In the genomic region with DNA sequence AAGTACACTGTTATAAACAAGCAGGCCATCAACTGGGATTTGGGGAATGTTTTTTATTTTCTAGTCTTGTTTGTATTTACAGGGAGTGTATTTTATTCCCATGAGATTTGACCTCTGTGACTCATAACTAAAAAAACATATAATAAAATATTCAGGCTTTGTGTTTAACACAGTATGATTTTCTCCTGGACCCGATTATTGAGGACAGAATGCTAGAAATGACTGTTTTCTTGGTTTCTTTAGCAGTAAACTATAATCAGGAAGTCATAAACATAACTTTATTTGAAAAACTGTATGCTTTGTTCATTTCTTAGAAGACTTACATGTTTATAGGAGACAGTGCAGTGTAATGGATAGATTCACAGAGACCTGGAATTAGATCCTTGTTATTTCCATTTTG, we compare ENCODE assay signal across 8 cellular contexts. TPM values are rescaled to one million over a fixed set of nuclear protein-coding genes. Genes with fewer than 3 reads are reported as not detected.
DNase-seq lines count a peak whose midpoint lies in the region; ATAC-seq, FAIRE-seq and TF ChIP-seq lines count a peak whose summit lies in the region.

No MANE protein-coding gene starts in this region.

- H3K4me1 ChIP-seq in A549, result peaks cover 43% of the 10 kb centered on the region
- peaks cover 27% of the 10 kb centered on the region for H3K4me1 ChIP-seq in GM23248 (ENCODE audit: insufficient read depth)
- H3K4me1 ChIP-seq in right lobe of liver, result peaks cover 0 to 52% (median 11%) of the 10 kb centered on the region in 4 donors
- peaks cover 13 to 21% of the 10 kb centered on the region in 2 donors for H3K4me1 ChIP-seq in thyroid gland

- no peaks in the 10 kb centered on the region for H3K9me2 ChIP-seq in GM23248 (ENCODE audit: insufficient read depth)

- WGBS in A549 (ENCODE audit: missing lambda C conversion rate), result 31% methylated on average over 1 of the region's 1 CpG
- WGBS in GM23248 (ENCODE audit: low coverage in 1 of 2, low lambda C conversion rate in 2 of 2, missing lambda C conversion rate in 2 of 2), 2 experiments, result 4 to 14% methylated on average over 1 of the region's 1 CpG
- 33% methylated on average over 1 of the region's 1 CpG for WGBS in right lobe of liver (ENCODE audit: insufficient coverage, low coverage, low lambda C conversion rate, missing lambda C conversion rate)
- 72 to 82% methylated on average over 1 of the region's 1 CpG for WGBS in thyroid gland, 2 donors

- no peaks in the 10 kb centered on the region for H3K9me3 ChIP-seq in A549
- no peaks in the 10 kb centered on the region for H3K9me3 ChIP-seq in GM23248 (ENCODE audit: low read depth)
- H3K9me3 ChIP-seq in right lobe of liver, result no peaks in the 10 kb centered on the region
- no peaks in the 10 kb centered on the region for H3K9me3 ChIP-seq in thyroid gland

- intact Hi-C loops in right lobe of liver (cut with DNase I) (no loop called here), thyroid gland (cut with DNase I) (no loop called here)

- POLR2A ChIA-PET in A549 (lab: Yijun Ruan, JAX), result no interaction called here

- FAIRE-seq in A549 (lab: Jason Lieb, UNC), result no peak

- TF ChIP-seq CTCF in A549 (IDR thresholded peaks at IDR 0.05) (no peak), right lobe of liver (IDR thresholded peaks at IDR 0.05) (no peak), thyroid gland (IDR thresholded peaks at IDR 0.05) (no peak)

- H3K4me3 Mint-ChIP-seq in activated T-helper 17 cell treated with anti-CD3 and anti-CD28 coated beads, Interleukin-2, amount 50 U/mL, for 72 hours, result peak overlapping the region; percentile 96

- H3K27me3 ChIP-seq in GM23248 (replicated peaks; ENCODE audit: insufficient read depth) (no peaks in the 10 kb centered on the region), right lobe of liver (no peaks in the 10 kb centered on the region), thyroid gland (no peaks in the 10 kb centered on the region)

- H2AFZ ChIP-seq in GM23248, result peak overlapping the region; percentile 46

- H3K4me1 Mint-ChIP-seq in activated T-helper 17 cell treated with anti-CD3 and anti-CD28 coated beads, Interleukin-2, amount 50 U/mL, for 72 hours, result peaks cover 14% of the 10 kb centered on the region

- H3K4me2 ChIP-seq in A549 (peak overlapping the region; percentile 96), GM23248 (ENCODE audit: unreplicated experiment) (peak overlapping the region; percentile 89)

- H3K9ac ChIP-seq in GM23248, result peak overlapping the region; percentile 93; the same call in 1 of the 2 replicates

- H3K4me3 ChIP-seq in A549, result peak overlapping the region; percentile 68
- H3K4me3 ChIP-seq in GM23248, result peak overlapping the region; percentile 92
- peak overlapping the region in 2 of 3 donors; percentile 90 to 91 for H3K4me3 ChIP-seq in right lobe of liver
- no peak overlapping the region for H3K4me3 ChIP-seq in thyroid gland (replicated peaks in 1 of 3)

- no peaks in the 10 kb centered on the region for H3K27me3 Mint-ChIP-seq in activated T-helper 17 cell treated with anti-CD3 and anti-CD28 coated beads, Interleukin-2, amount 50 U/mL, for 72 hours

- no peaks in the 10 kb centered on the region for H3F3A ChIP-seq in GM23248 (ENCODE audit: insufficient read depth)

- no peak for ATAC-seq in A549
- ATAC-seq in activated T-helper 17 cell treated with anti-CD3 and anti-CD28 coated beads, Interleukin-2, amount 50 U/mL, for 72 hours (replicated peaks), result no peak
- no peak for ATAC-seq in right lobe of liver

- TF ChIP-seq RAD21 in A549 (conservative IDR thresholded peaks at IDR 0.05 in 1 of 2, IDR thresholded peaks at IDR 0.05 in 1 of 2), result no peak

- TF ChIP-seq POLR2A in A549 (IDR thresholded peaks at IDR 0.05; ENCODE audit: low read length) (no peak), right lobe of liver (IDR thresholded peaks at IDR 0.05) (no peak), thyroid gland (IDR thresholded peaks at IDR 0.05) (no peak)

- H3K79me2 ChIP-seq in GM23248 (ENCODE audit: insufficient read depth), result peaks cover 58% of the 10 kb centered on the region

- H3K36me3 Mint-ChIP-seq in activated T-helper 17 cell treated with anti-CD3 and anti-CD28 coated beads, Interleukin-2, amount 50 U/mL, for 72 hours (ENCODE audit: low read depth), result peaks cover 39% of the 10 kb centered on the region

- H4K20me1 ChIP-seq in GM23248 (ENCODE audit: insufficient read depth), result no peaks in the 10 kb centered on the region

- DNase-seq in A549 (ENCODE audit: low read depth in 1 of 2, low spot score in 1 of 2), result no peak
- DNase-seq in GM23248, result peak; percentile 40
- DNase-seq in right lobe of liver, result no peak
- DNase-seq in NCI-H2171 (lab: John Stamatoyannopoulos, UW), result no peak
- DNase-seq in OCI-M1 (lab: John Stamatoyannopoulos, UW), result no peak
- no peak for DNase-seq in thyroid gland
- no peak for DNase-seq in AG20443 (ENCODE audit: low spot score)

- no peak overlapping the region for H3K27ac Mint-ChIP-seq in activated T-helper 17 cell treated with anti-CD3 and anti-CD28 coated beads, Interleukin-2, amount 50 U/mL, for 72 hours

- H3K36me3 ChIP-seq in GM23248 (ENCODE audit: low read depth) (peaks cover 19% of the 10 kb centered on the region), right lobe of liver (peaks cover 0 to 9% (median under 1%) of the 10 kb centered on the region in 4 donors), thyroid gland (peaks cover 0 to 17% of the 10 kb centered on the region in 2 donors)

- peak overlapping the region in 1 of 2 experiments; percentile 85; a peak in 1 of 6 replicates for H3K27ac ChIP-seq in A549
- H3K27ac ChIP-seq in GM23248, result no peak overlapping the region
- peak overlapping the region in 2 of 3 donors; percentile 97 for H3K27ac ChIP-seq in right lobe of liver
- H3K27ac ChIP-seq in thyroid gland, result no peak overlapping the region

- TF ChIP-seq EP300 in A549 (IDR thresholded peaks at IDR 0.05), result no peak

- in situ Hi-C loops in GM23248 (cut with MboI), result no loop called here

- CTCF ChIA-PET in A549 (lab: Yijun Ruan, JAX), result no interaction called here

- H3K9me3 Mint-ChIP-seq in activated T-helper 17 cell treated with anti-CD3 and anti-CD28 coated beads, Interleukin-2, amount 50 U/mL, for 72 hours, result peaks cover 4% of the 10 kb centered on the region

TF ChIP-seq in A549, 52 proteins besides CTCF, POLR2A, EP300 and RAD21 (continues in another document):
- TF ChIP-seq FOXS1 (CRISPR knock-in tag; IDR thresholded peaks at IDR 0.05), result no peak
- TF ChIP-seq, protein P1, sequence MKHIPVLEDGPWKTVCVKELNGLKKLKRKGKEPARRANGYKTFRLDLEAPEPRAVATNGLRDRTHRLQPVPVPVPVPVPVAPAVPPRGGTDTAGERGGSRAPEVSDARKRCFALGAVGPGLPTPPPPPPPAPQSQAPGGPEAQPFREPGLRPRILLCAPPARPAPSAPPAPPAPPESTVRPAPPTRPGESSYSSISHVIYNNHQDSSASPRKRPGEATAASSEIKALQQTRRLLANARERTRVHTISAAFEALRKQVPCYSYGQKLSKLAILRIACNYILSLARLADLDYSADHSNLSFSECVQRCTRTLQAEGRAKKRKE (CRISPR knock-in tag; IDR thresholded peaks at IDR 0.05; ENCODE audit: low read depth), result no peak
- TF ChIP-seq PHF8 (IDR thresholded peaks at IDR 0.05; ENCODE audit: borderline replicate concordance, low read depth), result no peak
- no peak for TF ChIP-seq RFX5 (IDR thresholded peaks at IDR 0.05)
- TF ChIP-seq, protein P2, sequence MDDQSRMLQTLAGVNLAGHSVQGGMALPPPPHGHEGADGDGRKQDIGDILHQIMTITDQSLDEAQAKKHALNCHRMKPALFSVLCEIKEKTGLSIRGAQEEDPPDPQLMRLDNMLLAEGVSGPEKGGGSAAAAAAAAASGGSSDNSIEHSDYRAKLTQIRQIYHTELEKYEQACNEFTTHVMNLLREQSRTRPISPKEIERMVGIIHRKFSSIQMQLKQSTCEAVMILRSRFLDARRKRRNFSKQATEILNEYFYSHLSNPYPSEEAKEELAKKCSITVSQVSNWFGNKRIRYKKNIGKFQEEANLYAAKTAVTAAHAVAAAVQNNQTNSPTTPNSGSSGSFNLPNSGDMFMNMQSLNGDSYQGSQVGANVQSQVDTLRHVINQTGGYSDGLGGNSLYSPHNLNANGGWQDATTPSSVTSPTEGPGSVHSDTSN (IDR thresholded peaks at IDR 0.05), result no peak
- no peak for TF ChIP-seq GATA3 (IDR thresholded peaks at IDR 0.05; ENCODE audit: borderline replicate concordance)
- TF ChIP-seq HEYL (CRISPR knock-in tag; IDR thresholded peaks at IDR 0.05), result no peak
- no peak for TF ChIP-seq KDM5A (IDR thresholded peaks at IDR 0.05)
- TF ChIP-seq HOXB5 (CRISPR knock-in tag; IDR thresholded peaks at IDR 0.05), result no peak
- TF ChIP-seq JUNB (IDR thresholded peaks at IDR 0.05), result no peak
- TF ChIP-seq CEBPB (IDR thresholded peaks at IDR 0.05), result no peak
- no peak for TF ChIP-seq CHD4 (IDR thresholded peaks at IDR 0.05; ENCODE audit: borderline replicate concordance)
- no peak for TF ChIP-seq MAZ (IDR thresholded peaks at IDR 0.05; ENCODE audit: borderline replicate concordance, low read depth, low read length)

RNA-seq across cellular contexts. Expression of a gene that starts 2.1 kb away (rescaled TPM):
- polyA plus RNA-seq in A549 (2011; rRNA removed) (16.1 and 17.3 TPM in 2 replicates), A549 (2017; fragmentation: RNase III; extraction: RNeasy Plus Mini Kit Qiagen cat#74134 plus additional on column Dnase treatment) (4.9 to 5.8 TPM (median 5.1 TPM) in 3 replicates), GM23248 (2016; fragmentation: Nextera tagmentation; extraction: Ambion mirVana) (9.0 and 10.1 TPM in 2 replicates)
- 3.1 and 3.9 TPM in 2 replicates for polyA plus RNA-seq in A549 (2012; cell fraction: cytosol; rRNA removed)
- 3.7 and 4.7 TPM in 2 replicates for polyA plus RNA-seq in A549 (2012; cell fraction: nucleus; rRNA removed)
- polyA minus RNA-seq in A549 (2011; rRNA and poly(A)+ RNA removed), result 19.0 and 24.1 TPM in 2 replicates
- total RNA-seq in GM23248 (2014; rRNA removed; shearing (Covaris generic)), result 10.2 and 20.7 TPM in 2 replicates
- total RNA-seq in activated T-helper 17 cell treated with anti-CD3 and anti-CD28 coated beads, Interleukin-2, amount 50 U/mL, for 72 hours, result 10 to 100 TPM; 14.0 to 20.5 TPM
- total RNA-seq in right lobe of liver (10 to 100 TPM; 14.5 to 28.4 (median 23.0) TPM), thyroid gland (10 to 100 TPM; 47.1 to 66.7 (median 56.2) TPM)

RNA-seq across cellular contexts. Expression of a gene that starts 2.7 kb away (rescaled TPM):
- 22.8 and 26.8 TPM in 2 replicates for polyA plus RNA-seq in A549 (2011; rRNA removed)
- polyA plus RNA-seq in A549 (2012; cell fraction: cytosol; rRNA removed), result 5.3 and 6.3 TPM in 2 replicates
- polyA plus RNA-seq in A549 (2012; cell fraction: nucleus; rRNA removed), result 3.0 and 4.3 TPM in 2 replicates
- 11.5 to 12.8 TPM (median 11.8 TPM) in 3 replicates for polyA plus RNA-seq in A549 (2017; fragmentation: RNase III; extraction: RNeasy Plus Mini Kit Qiagen cat#74134 plus additional on column Dnase treatment)
- polyA minus RNA-seq in A549 (2011; rRNA and poly(A)+ RNA removed), result 11.2 and 11.7 TPM in 2 replicates
- 3.2 and 4.0 TPM in 2 replicates for total RNA-seq in GM23248 (2014; rRNA removed; shearing (Covaris generic))
- 2.5 and 2.6 TPM in 2 replicates for polyA plus RNA-seq in GM23248 (2016; fragmentation: Nextera tagmentation; extraction: Ambion mirVana)
- 10 to 100 TPM in 1 of 2 donors, 1 to 10 TPM in 1; 7.9 to 13.5 TPM for total RNA-seq in activated T-helper 17 cell treated with anti-CD3 and anti-CD28 coated beads, Interleukin-2, amount 50 U/mL, for 72 hours
- 1 to 10 TPM; 4.5 to 8.3 (median 5.9) TPM for total RNA-seq in right lobe of liver
- 1 to 10 TPM; 5.8 to 9.0 (median 6.8) TPM for total RNA-seq in thyroid gland

Comparison
In these comparisons a context has a peak if more than half of its experiments do, and no peak if none do; other contexts are left out.
1. H3K27ac ChIP-seq: peak in right lobe of liver (2 of 3); none in GM23248 (single experiment) and thyroid gland (0 of 3).
2. H3K4me3 ChIP-seq: peak in A549 (single experiment), GM23248 (single experiment) and right lobe of liver (2 of 3); none in thyroid gland (0 of 3).